28 cellular contexts compared by ENCODE assay signal in the genomic region with DNA sequence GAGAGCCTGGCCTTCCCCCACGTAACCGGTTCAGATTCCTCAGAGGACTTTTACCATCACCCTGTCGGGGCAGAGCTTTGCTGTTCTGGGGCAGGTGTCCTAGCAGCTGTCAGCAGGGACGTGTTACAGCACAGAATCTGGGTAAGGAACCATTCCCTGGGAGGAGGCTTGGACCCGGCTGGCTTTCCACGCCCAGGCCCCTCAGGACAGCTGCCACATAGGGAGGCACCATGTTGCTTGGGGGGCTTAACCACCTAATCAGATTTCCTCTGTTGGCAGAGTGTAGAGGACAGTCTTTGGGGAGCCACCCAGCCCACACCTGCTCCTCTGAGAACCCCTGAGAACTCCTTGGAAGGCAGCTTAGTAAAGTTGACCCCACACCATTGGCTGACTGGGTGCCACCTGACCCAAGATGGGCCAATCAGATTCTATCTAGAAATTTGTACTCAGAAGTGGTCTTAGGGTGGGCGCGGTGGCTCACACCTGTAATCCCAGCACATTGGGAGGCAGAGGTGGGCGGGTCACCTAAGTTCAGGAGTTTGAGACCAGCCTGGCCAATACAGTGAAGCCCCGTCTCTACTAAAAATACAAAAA. TPM values are rescaled to one million over a fixed set of nuclear protein-coding genes. Genes with fewer than 3 reads are reported as not detected.
A peak's percentile ranks its signal among the peaks of the same experiment; 100 is the strongest.
DNase-seq lines count a peak whose midpoint lies in the region; ATAC-seq and TF ChIP-seq lines count a peak whose summit lies in the region.
"Had no signal": no experiment of that assay in that cellular context is flagged by ENCODE, and none has a peak within 500 bp of the region (broad histone marks: within the 10 kb centered on the region; RNA-seq: fewer than 3 reads in every experiment).

No MANE protein-coding gene starts in this region.

- no peak overlapping the region for H3K14ac ChIP-seq in mesenchymal stem cell (ENCODE audit: low read length in 2 of 2)

- no peak overlapping the region for H2AFZ ChIP-seq in mesenchymal stem cell (ENCODE audit: low read depth, low read length)

- no peak for TF ChIP-seq CTCF in cardiac muscle cell (IDR thresholded peaks at IDR 0.05; ENCODE audit: low read depth, low read length)
- no peak for TF ChIP-seq CTCF in heart left ventricle (IDR thresholded peaks at IDR 0.05)
- TF ChIP-seq CTCF in testis (IDR thresholded peaks at IDR 0.05) = no peak

- H3K36me3 ChIP-seq in cardiac muscle cell (no peaks in the 10 kb centered on the region), heart left ventricle (no peaks in the 10 kb centered on the region), mesenchymal stem cell (ENCODE audit: control insufficient read depth in 1 of 2, insufficient read depth in 2 of 2, low read depth in 1 of 2, low read length in 2 of 2) (no peaks in the 10 kb centered on the region), testis (ENCODE audit: low read depth, missing control alignments) (no peaks in the 10 kb centered on the region)
- H3K36me3 ChIP-seq: adrenal gland, left ventricle myocardium inferior, ovary had no signal

- peak overlapping the region; percentile 52 for H4K91ac ChIP-seq in mesenchymal stem cell (ENCODE audit: low read length)

- H3K4me1 ChIP-seq in cardiac muscle cell (ENCODE audit: low read depth) (peaks cover 12% of the 10 kb centered on the region), heart left ventricle (peaks cover 0 to 36% (median 11%) of the 10 kb centered on the region in 12 donors), mesenchymal stem cell (ENCODE audit: control insufficient read depth, insufficient read depth, low read depth, low read length) (peaks cover 27% of the 10 kb centered on the region), testis (peaks cover 9% of the 10 kb centered on the region)

- no peak overlapping the region for H3K4me3 ChIP-seq in cardiac muscle cell
- H3K4me3 ChIP-seq in heart left ventricle = no peak overlapping the region
- H3K4me3 ChIP-seq in mesenchymal stem cell (ENCODE audit: insufficient read depth in 1 of 2, low read depth in 1 of 2, low read length in 2 of 2) = no peak overlapping the region
- H3K4me3 ChIP-seq in testis = no peak overlapping the region
- H3K4me3 ChIP-seq: adrenal gland, body of pancreas, left ventricle myocardium inferior, ovary had no signal

- peak overlapping the region; percentile 82 for H4K8ac ChIP-seq in mesenchymal stem cell (ENCODE audit: low read length)

- peak overlapping the region; percentile 80 to 81 for H3K18ac ChIP-seq in mesenchymal stem cell (ENCODE audit: low read depth in 1 of 2, low read length in 2 of 2)

- no peak overlapping the region for H3K9ac ChIP-seq in mesenchymal stem cell (ENCODE audit: low read length)

- no peak overlapping the region for H2AK5ac ChIP-seq in mesenchymal stem cell (ENCODE audit: low read length, severe bottlenecking)

- peak overlapping the region in 1 of 2 experiments; percentile 57 for H3K23ac ChIP-seq in mesenchymal stem cell (ENCODE audit: low read length in 2 of 2)

- WGBS in heart left ventricle, 4 donors = 84 to 87% (median 86%) methylated on average over 10 of the region's 10 CpGs
- 94% methylated on average over 10 of the region's 10 CpGs for WGBS in mesenchymal stem cell
- WGBS in testis, 2 donors = 85 to 93% methylated on average over 4 to 10 of the region's 10 CpGs

- no peak overlapping the region for H3K4me2 ChIP-seq in mesenchymal stem cell (ENCODE audit: low read length, poor library complexity, severe bottlenecking)

- intact Hi-C loops in heart left ventricle (cut with DNase I) = no loop called here
- intact Hi-C loops in testis (cut with DNase I; ENCODE audit: low total_unique reads) = no loop called here

- H3K27ac ChIP-seq in cardiac muscle cell (peak overlapping the region; percentile 34), heart left ventricle (no peak overlapping the region), mesenchymal stem cell (ENCODE audit: low read length, poor library complexity, severe bottlenecking) (no peak overlapping the region), testis (no peak overlapping the region)
- H3K27ac ChIP-seq: body of pancreas, ovary, RWPE1 had no signal

- H3K79me1 ChIP-seq in mesenchymal stem cell (replicated peaks; ENCODE audit: low read length, poor library complexity, severe bottlenecking) = no peaks in the 10 kb centered on the region

- ATAC-seq in heart left ventricle (no peak), HG03469 (IDR thresholded peaks at IDR 0.05; ENCODE audit: unreplicated experiment) (no peak)
- ATAC-seq: activated CD8-positive, alpha-beta T cell treated with anti-CD3 and anti-CD28 coated beads for 36 hours; body of pancreas; esophagus mucosa; HCT116; stimulated activated naive CD8-positive, alpha-beta T cell treated with anti-CD3 and anti-CD28 coated beads, Interleukin-15, Interleukin-2, amounts not matched to agents 100 U/mL and 50 U/mL, for 24 hours had no signal

- peak overlapping the region; percentile 85 to 87 for H2BK12ac ChIP-seq in mesenchymal stem cell (ENCODE audit: low read length in 2 of 2)

- no peak for DNase-seq in cardiac muscle cell (ENCODE audit: low read depth in 1 of 2, low spot score in 1 of 2)
- no peak for DNase-seq in heart left ventricle
- peak; percentile 82 for DNase-seq in NCI-H82 treated with DMSO at 0.1 percent for 48 hours (lab: John Stamatoyannopoulos, UW; ENCODE audit: unreplicated experiment)
- DNase-seq in mesenchymal stem cell = no peak
- peak; percentile 25 for DNase-seq in testis
- DNase-seq in retina = no peak
- DNase-seq in SKM-1 (lab: John Stamatoyannopoulos, UW; ENCODE audit: unreplicated experiment) = no peak
- DNase-seq: activated CD8-positive, alpha-beta T cell treated with anti-CD3 and anti-CD28 coated beads for 36 hours; activated naive CD4-positive, alpha-beta T cell treated with anti-CD3 and anti-CD28 coated beads, Interleukin-2, amount 10 ng/mL, durations not matched to agents 7 days and 5 days; adrenal gland; body of pancreas; cerebellar nuclear complex; dermis blood vessel endothelial cell; DMS153; head of caudate nucleus; islet precursor cell; left ventricle myocardium inferior; NCI-H146; NCI-H345; NCI-H774; ovary; small intestine; stimulated activated naive CD8-positive, alpha-beta T cell treated with anti-CD3 and anti-CD28 coated beads, Interleukin-15, Interleukin-2, amounts not matched to agents 100 U/mL and 50 U/mL, for 24 hours; T-helper 2 cell had no signal

- H2BK120ac ChIP-seq in mesenchymal stem cell (ENCODE audit: low read depth, low read length) = peak overlapping the region; percentile 54

- peak overlapping the region; percentile 98 for H2BK15ac ChIP-seq in mesenchymal stem cell (ENCODE audit: low read depth, poor library complexity, severe bottlenecking)

- H3K9me3 ChIP-seq in cardiac muscle cell (ENCODE audit: low read depth) (no peaks in the 10 kb centered on the region), heart left ventricle (peaks cover 0 to 12% (median 1%) of the 10 kb centered on the region in 12 donors), mesenchymal stem cell (ENCODE audit: control insufficient read depth, low read length) (no peaks in the 10 kb centered on the region), testis (no peaks in the 10 kb centered on the region)
- H3K9me3 ChIP-seq: adrenal gland, body of pancreas, ovary had no signal

- no peak for TF ChIP-seq POLR2A in heart left ventricle (IDR thresholded peaks at IDR 0.05)
- no peak for TF ChIP-seq POLR2A in testis (IDR thresholded peaks at IDR 0.05)

- no peaks in the 10 kb centered on the region for H3K27me3 ChIP-seq in cardiac muscle cell
- H3K27me3 ChIP-seq in heart left ventricle = no peaks in the 10 kb centered on the region
- H3K27me3 ChIP-seq in mesenchymal stem cell (ENCODE audit: control insufficient read depth in 1 of 2, insufficient read depth in 1 of 2, low read length in 2 of 2) = no peaks in the 10 kb centered on the region
- H3K27me3 ChIP-seq in testis = no peaks in the 10 kb centered on the region
- H3K27me3 ChIP-seq: adrenal gland, body of pancreas, ovary had no signal

- peak overlapping the region; percentile 17 to 53 for H3K4ac ChIP-seq in mesenchymal stem cell (ENCODE audit: low read depth in 1 of 2, low read length in 2 of 2)

- H2BK5ac ChIP-seq in mesenchymal stem cell (ENCODE audit: low read depth, low read length, poor library complexity, severe bottlenecking) = no peak overlapping the region

RNA-seq across cellular contexts. Expression of a gene that starts 23.3 kb away (rescaled TPM):
- total RNA-seq in cardiac muscle cell (20.9 and 25.6 TPM in 2 replicates), heart left ventricle (10 to 100 TPM in 7 of 9 donors, 1 to 10 TPM in 2; 5.4 to 45.2 (median 24.1) TPM), testis (100 to 1,000 TPM; 119 to 129 TPM)
- polyA plus RNA-seq in cardiac muscle cell (26.6 and 32.5 TPM in 2 replicates), heart left ventricle (10 to 100 TPM in 1 of 2 donors, 1 to 10 TPM in 1; 9.2 to 10.4 TPM), testis (ENCODE audit: insufficient read depth, low read depth, low replicate concordance) (75.7 TPM)
- polyA plus RNA-seq in mesenchymal stem cell (2013, experiment 1 of 2) = 44.3 TPM
- 42.9 TPM for polyA plus RNA-seq in mesenchymal stem cell (2013, experiment 2 of 2)

Comparison
In these comparisons a context has a peak if more than half of its experiments do, and no peak if none do; other contexts are left out.
1. DNase-seq: peak in NCI-H82 treated with DMSO at 0.1 percent for 48 hours (single experiment) and testis (single experiment); none in cardiac muscle cell (0 of 2), heart left ventricle (0 of 5), mesenchymal stem cell (single experiment), retina (single experiment) and SKM-1 (single experiment).